ENCODE assay signal across 1 cellular context in genomic region chr15:78266229-78266628, GRCh38.
TF ChIP-seq lines count a peak whose summit lies in the region.

No MANE protein-coding gene starts in this region.

TF ChIP-seq in WTC11, 78 proteins besides CTCF, POLR2A, EP300 and RAD21 (continued from another document):
- TF ChIP-seq, protein P1, sequence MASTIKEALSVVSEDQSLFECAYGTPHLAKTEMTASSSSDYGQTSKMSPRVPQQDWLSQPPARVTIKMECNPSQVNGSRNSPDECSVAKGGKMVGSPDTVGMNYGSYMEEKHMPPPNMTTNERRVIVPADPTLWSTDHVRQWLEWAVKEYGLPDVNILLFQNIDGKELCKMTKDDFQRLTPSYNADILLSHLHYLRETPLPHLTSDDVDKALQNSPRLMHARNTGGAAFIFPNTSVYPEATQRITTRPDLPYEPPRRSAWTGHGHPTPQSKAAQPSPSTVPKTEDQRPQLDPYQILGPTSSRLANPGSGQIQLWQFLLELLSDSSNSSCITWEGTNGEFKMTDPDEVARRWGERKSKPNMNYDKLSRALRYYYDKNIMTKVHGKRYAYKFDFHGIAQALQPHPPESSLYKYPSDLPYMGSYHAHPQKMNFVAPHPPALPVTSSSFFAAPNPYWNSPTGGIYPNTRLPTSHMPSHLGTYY (CRISPR knock-in tag; IDR thresholded peaks at IDR 0.05) = no peak
- TF ChIP-seq, protein P2, sequence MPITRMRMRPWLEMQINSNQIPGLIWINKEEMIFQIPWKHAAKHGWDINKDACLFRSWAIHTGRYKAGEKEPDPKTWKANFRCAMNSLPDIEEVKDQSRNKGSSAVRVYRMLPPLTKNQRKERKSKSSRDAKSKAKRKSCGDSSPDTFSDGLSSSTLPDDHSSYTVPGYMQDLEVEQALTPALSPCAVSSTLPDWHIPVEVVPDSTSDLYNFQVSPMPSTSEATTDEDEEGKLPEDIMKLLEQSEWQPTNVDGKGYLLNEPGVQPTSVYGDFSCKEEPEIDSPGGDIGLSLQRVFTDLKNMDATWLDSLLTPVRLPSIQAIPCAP (CRISPR knock-in tag; IDR thresholded peaks at IDR 0.05) = no peak
- TF ChIP-seq E2F5 (CRISPR knock-in tag; IDR thresholded peaks at IDR 0.05) (no peak), ZNF423 (CRISPR knock-in tag; IDR thresholded peaks at IDR 0.05) (no peak), ZBTB21 (CRISPR knock-in tag; IDR thresholded peaks at IDR 0.05; ENCODE audit: borderline replicate concordance) (no peak), E2F4 (CRISPR knock-in tag; IDR thresholded peaks at IDR 0.05; ENCODE audit: borderline replicate concordance, low read depth) (no peak)
- TF ChIP-seq, protein P3, sequence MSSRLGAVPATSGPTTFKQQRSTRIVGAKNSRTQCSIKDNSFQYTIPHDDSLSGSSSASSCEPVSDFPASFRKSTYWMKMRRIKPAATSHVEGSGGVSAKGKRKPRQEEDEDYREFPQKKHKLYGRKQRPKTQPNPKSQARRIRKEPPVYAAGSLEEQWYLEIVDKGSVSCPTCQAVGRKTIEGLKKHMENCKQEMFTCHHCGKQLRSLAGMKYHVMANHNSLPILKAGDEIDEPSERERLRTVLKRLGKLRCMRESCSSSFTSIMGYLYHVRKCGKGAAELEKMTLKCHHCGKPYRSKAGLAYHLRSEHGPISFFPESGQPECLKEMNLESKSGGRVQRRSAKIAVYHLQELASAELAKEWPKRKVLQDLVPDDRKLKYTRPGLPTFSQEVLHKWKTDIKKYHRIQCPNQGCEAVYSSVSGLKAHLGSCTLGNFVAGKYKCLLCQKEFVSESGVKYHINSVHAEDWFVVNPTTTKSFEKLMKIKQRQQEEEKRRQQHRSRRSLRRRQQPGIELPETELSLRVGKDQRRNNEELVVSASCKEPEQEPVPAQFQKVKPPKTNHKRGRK (CRISPR knock-in tag; IDR thresholded peaks at IDR 0.05; ENCODE audit: borderline replicate concordance) = no peak
